Comparison of ENCODE assay signal across 1 cellular context in the genomic region with DNA sequence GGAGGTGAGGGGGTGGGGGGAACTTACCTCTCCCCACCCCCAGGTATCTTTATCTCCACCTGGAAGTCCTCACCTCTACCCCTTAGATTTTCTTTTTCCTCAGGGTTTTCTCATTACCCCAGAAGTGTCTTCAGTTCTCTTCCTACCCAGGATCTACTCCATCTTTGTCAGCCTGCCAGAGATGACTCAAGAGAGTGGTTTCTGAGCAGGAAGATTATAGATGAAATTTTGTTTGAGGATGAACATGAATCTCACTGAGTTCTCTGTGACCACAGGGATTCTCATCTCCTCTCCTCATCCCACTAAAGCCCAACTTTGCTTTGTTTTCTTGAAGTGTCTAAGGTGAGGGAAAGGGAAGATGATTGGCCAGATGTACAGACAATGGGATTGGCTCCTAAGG.
TF ChIP-seq lines count a peak whose summit lies in the region.

No MANE protein-coding gene starts in this region.

TF ChIP-seq in IMR-90, 13 proteins besides CTCF, POLR2A, EP300 and RAD21:
- TF ChIP-seq BHLHE40 (IDR thresholded peaks at IDR 0.05; ENCODE audit: low read depth, low read length) (no peak), CEBPB (IDR thresholded peaks at IDR 0.05; ENCODE audit: low read depth, low read length) (no peak), MXI1 (IDR thresholded peaks at IDR 0.05; ENCODE audit: borderline replicate concordance, low read depth, low read length) (no peak), CHD1 (IDR thresholded peaks at IDR 0.05; ENCODE audit: low read depth, low read length) (no peak), MAZ (IDR thresholded peaks at IDR 0.05; ENCODE audit: borderline replicate concordance, low read depth, low read length) (no peak), MAFK (IDR thresholded peaks at IDR 0.05; ENCODE audit: low read depth, low read length) (no peak)
- TF ChIP-seq, protein P1, sequence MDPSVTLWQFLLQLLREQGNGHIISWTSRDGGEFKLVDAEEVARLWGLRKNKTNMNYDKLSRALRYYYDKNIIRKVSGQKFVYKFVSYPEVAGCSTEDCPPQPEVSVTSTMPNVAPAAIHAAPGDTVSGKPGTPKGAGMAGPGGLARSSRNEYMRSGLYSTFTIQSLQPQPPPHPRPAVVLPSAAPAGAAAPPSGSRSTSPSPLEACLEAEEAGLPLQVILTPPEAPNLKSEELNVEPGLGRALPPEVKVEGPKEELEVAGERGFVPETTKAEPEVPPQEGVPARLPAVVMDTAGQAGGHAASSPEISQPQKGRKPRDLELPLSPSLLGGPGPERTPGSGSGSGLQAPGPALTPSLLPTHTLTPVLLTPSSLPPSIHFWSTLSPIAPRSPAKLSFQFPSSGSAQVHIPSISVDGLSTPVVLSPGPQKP (IDR thresholded peaks at IDR 0.05; ENCODE audit: borderline replicate concordance, low read depth, low read length) = no peak
